In the genomic region with DNA sequence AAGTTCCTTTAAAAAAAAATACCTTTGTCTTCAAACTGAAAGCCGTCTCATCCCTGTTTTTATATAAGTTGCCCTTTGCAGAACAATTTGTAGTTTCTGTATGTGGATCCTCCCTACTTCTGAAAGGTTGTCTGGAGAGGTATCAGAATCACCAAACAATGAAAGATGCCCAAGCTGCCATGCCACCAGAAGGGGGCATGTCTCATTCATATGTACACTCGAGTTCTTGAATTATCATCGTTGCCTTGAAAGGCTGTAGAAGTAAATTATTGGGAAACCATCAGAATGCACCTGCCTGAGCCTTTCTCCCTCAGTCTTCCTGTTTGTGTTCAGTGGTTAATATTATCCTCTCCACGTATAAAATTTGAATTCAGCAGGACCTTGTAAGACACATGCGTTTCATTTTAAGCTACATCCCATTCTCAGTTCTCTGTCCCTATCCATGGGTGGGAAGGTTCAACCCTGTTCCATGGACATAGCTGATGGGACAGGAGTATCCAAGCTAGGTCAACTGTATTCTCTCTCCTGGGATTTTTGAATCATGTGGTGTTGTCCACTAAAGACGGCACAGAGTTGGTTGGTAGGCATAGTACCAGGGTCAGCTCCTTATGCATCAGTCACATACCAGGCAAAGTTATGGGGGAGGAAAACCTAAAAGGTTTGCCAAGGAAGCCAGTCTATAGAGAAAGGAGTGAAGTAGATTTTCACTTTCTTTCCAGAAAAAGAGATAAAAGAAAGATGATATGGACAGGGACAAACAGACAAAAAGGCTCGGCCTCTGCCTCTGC, we compare ENCODE assay signal across 10 cellular contexts. TPM values are rescaled to one million over a fixed set of nuclear protein-coding genes. Genes with fewer than 3 reads are reported as not detected.
A peak's percentile ranks its signal among the peaks of the same experiment; 100 is the strongest.
DNase-seq lines count a peak whose midpoint lies in the region; ATAC-seq, FAIRE-seq and TF ChIP-seq lines count a peak whose summit lies in the region.
"Had no signal": no experiment of that assay in that cellular context is flagged by ENCODE, and none has a peak within 500 bp of the region (broad histone marks: within the 10 kb centered on the region; RNA-seq: fewer than 3 reads in every experiment).

No MANE protein-coding gene starts in this region.

- peaks cover 11% of the 10 kb centered on the region for H3K79me2 ChIP-seq in keratinocyte (ENCODE audit: control insufficient read depth, insufficient read depth, low read length)

- no peak overlapping the region for H3K9ac ChIP-seq in keratinocyte (ENCODE audit: control insufficient read depth, extremely low read depth, insufficient read depth, low read length)

- H3K9me1 ChIP-seq in keratinocyte (ENCODE audit: control insufficient read depth, extremely low read depth, insufficient read depth, low read length) = no peaks in the 10 kb centered on the region

- H3K9me3 ChIP-seq in keratinocyte (ENCODE audit: control insufficient read depth, low read depth, low read length) = no peaks in the 10 kb centered on the region

- no peak for ATAC-seq in HG03175 (IDR thresholded peaks at IDR 0.05; ENCODE audit: unreplicated experiment)

- peak; percentile 20 to 25 (median 24) for TF ChIP-seq CTCF in keratinocyte (optimal IDR thresholded peaks at IDR 0.05 in 1 of 3, IDR thresholded peaks at IDR 0.05 in 1 of 3, conservative IDR thresholded peaks at IDR 0.05 in 1 of 3; ENCODE audit: extremely low read depth in 1 of 3, insufficient read depth in 2 of 3, low read length in 3 of 3)

- DNase-seq in NCI-H1436 (lab: John Stamatoyannopoulos, UW) (peak; percentile 33), NCI-H1436 treated with DMSO at 0.1 percent for 48 hours (lab: John Stamatoyannopoulos, UW) (no peak), GM12892 (ENCODE audit: insufficient read length) (no peak), SK-MEL-5 (ENCODE audit: low read depth, low spot score) (peak; percentile 57), keratinocyte (ENCODE audit: low read depth, low spot score) (no peak), NCI-H2171 treated with DMSO at 0.1 percent for 48 hours (lab: John Stamatoyannopoulos, UW) (no peak), 8988T (no peak)
- DNase-seq: hypothalamus, NCI-H774 had no signal

- no peak overlapping the region for H3K27ac ChIP-seq in keratinocyte (ENCODE audit: control insufficient read depth, insufficient read depth, low read length)

- no peaks in the 10 kb centered on the region for H3K27me3 ChIP-seq in keratinocyte (ENCODE audit: control insufficient read depth, extremely low read depth, insufficient read depth, low read length)

- H4K20me1 ChIP-seq in keratinocyte (ENCODE audit: control insufficient read depth, extremely low read depth, insufficient read depth, low read length) = no peaks in the 10 kb centered on the region

- peaks cover 15% of the 10 kb centered on the region for H3K4me1 ChIP-seq in keratinocyte (ENCODE audit: control insufficient read depth, extremely low read depth, insufficient read depth, low read length)

- dilution Hi-C loops in keratinocyte (cut with MboI; ENCODE audit: extremely low pct_ligation_motif_present, low sequenced_read_pairs) = no loop called here

- peak; percentile 17 for FAIRE-seq in GM12892 (lab: Jason Lieb, UNC)
- no peak for FAIRE-seq in keratinocyte (lab: Jason Lieb, UNC)

- no peak overlapping the region for H3K4me2 ChIP-seq in keratinocyte (ENCODE audit: control insufficient read depth, extremely low read depth, insufficient read depth, low read depth, low read length)

- no peak overlapping the region for H3K4me3 ChIP-seq in keratinocyte (ENCODE audit: control insufficient read depth in 2 of 3, extremely low read depth in 1 of 3, insufficient read depth in 2 of 3, low read depth in 1 of 3, low read length in 3 of 3)

- no peak overlapping the region for H2AFZ ChIP-seq in keratinocyte (ENCODE audit: control insufficient read depth, low read length)

- no peaks in the 10 kb centered on the region for H3K36me3 ChIP-seq in keratinocyte (ENCODE audit: control insufficient read depth in 2 of 2, extremely low read depth in 1 of 2, insufficient read depth in 2 of 2, low read length in 2 of 2)

- no peak for TF ChIP-seq POLR2A in GM12892 (IDR thresholded peaks at IDR 0.05; ENCODE audit: low read depth, low read length)

- in situ Hi-C loops in SK-MEL-5 (cut with HindIII; ENCODE audit: low pct_unique_long_range_greater_than_20kb, low sequenced_read_pairs) = no loop called here

RNA-seq across cellular contexts. Expression of a gene that starts 24.0 kb away (rescaled TPM):
- polyA plus RNA-seq in GM12892 (2012; ENCODE audit: missing spikeins) = 15.1 TPM
- total RNA-seq in SK-MEL-5 (2014; rRNA removed; shearing (Covaris generic)) = 22.1 and 23.7 TPM in 2 replicates
- polyA plus RNA-seq in SK-MEL-5 (2015; cell fraction: cytosol; rRNA removed) = 18.8 and 27.0 TPM in 2 replicates
- 46.4 and 54.0 TPM in 2 replicates for polyA plus RNA-seq in SK-MEL-5 (2015; cell fraction: nucleus; rRNA removed)
- 19.6 to 28.8 TPM (median 22.6 TPM) in 3 replicates for polyA plus RNA-seq in keratinocyte
- 12.2 TPM for polyA plus RNA-seq in keratinocyte (2011; ENCODE audit: low read depth)
- polyA plus RNA-seq in keratinocyte (2011; cell fraction: cytosol; rRNA removed) = 6.5 and 13.4 TPM in 2 replicates
- polyA plus RNA-seq in keratinocyte (2011; cell fraction: nucleus; rRNA removed) = 39.3 and 54.5 TPM in 2 replicates
- 9.7 and 21.8 TPM in 2 replicates for polyA plus RNA-seq in keratinocyte (2012; ENCODE audit: low replicate concordance)
- 13.6 to 31.6 TPM (median 24.1 TPM) in 3 replicates for polyA minus RNA-seq in keratinocyte
- 18.4 TPM for polyA minus RNA-seq in keratinocyte (2011; cell fraction: cytosol; rRNA and poly(A)+ RNA removed)
- polyA minus RNA-seq in keratinocyte (2011; cell fraction: nucleus; rRNA and poly(A)+ RNA removed) = 49.8 and 87.4 TPM in 2 replicates

Comparison
In these comparisons a context has a peak if more than half of its experiments do, and no peak if none do; other contexts are left out.
1. DNase-seq: peak in NCI-H1436 (single experiment) and SK-MEL-5 (single experiment); none in NCI-H1436 treated with DMSO at 0.1 percent for 48 hours (single experiment), GM12892 (single experiment), keratinocyte (single experiment), NCI-H2171 treated with DMSO at 0.1 percent for 48 hours (single experiment) and 8988T (single experiment).